ENCODE assay signal across 16 cellular contexts in the genomic region with DNA sequence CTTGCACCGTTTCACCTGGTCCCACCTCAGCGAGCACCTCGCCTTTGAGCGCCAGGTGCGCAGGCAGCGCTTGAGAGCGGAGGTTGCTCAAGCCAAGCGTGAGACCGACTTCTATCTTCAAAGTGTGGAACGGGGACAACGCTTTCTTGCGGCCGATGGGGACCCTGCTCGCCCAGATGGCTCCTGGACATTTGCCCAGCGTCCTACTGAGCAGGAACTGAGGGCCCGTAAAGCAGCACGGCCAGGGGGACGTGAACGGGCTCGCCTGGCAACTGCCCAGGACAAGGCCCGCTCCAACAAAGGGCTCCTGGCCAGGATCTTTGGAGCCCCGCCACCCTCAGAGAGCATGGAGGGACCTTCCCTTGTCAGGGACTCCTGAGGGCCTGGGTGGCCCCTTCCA. TPM values are rescaled to one million over a fixed set of nuclear protein-coding genes. Genes with fewer than 3 reads are reported as not detected.
DNase-seq lines count a peak whose midpoint lies in the region; ATAC-seq and TF ChIP-seq lines count a peak whose summit lies in the region.
"Had no signal": no experiment of that assay in that cellular context is flagged by ENCODE, and none has a peak within 500 bp of the region (broad histone marks: within the 10 kb centered on the region; RNA-seq: fewer than 3 reads in every experiment).

No MANE protein-coding gene starts in this region.

- DNase-seq in CD4-positive, alpha-beta memory T cell, result peak in 1 of 5 donors; percentile 33
- no peak for DNase-seq in endodermal cell
- DNase-seq in activated effector memory CD4-positive, alpha-beta T cell treated with anti-CD3 and anti-CD28 coated beads, Interleukin-2, amount 50 U/mL, for 16 hours, result no peak
- no peak for DNase-seq in activated CD4-positive, alpha-beta T cell treated with anti-CD3 and anti-CD28 coated beads for 1 hour
- DNase-seq: activated effector memory CD4-positive, alpha-beta T cell treated with Interleukin-2 at 50 U/mL for 16 hours; cerebellar nuclear complex; H9; KG1; naive B cell; RPMI8226; stomach had no signal

- H3K9ac ChIP-seq in HUES64 (ENCODE audit: low read depth, low read length) (no peak overlapping the region), endodermal cell (ENCODE audit: extremely low read depth, low read length, poor library complexity, severe bottlenecking) (no peak overlapping the region), parathyroid adenoma (no peak overlapping the region)

- POLR2A ChIA-PET in CD4-positive, alpha-beta memory T cell (lab: Charles Lee; ENCODE audit: partially characterized antibody), result interaction anchor here (1.4 kb wide), 1 partner anchor 441 kb away, joined by 5 read pairs; a partner anchor contains a TSS

- no peak for ATAC-seq in HG03097 (IDR thresholded peaks at IDR 0.05; ENCODE audit: low FRiP score, unreplicated experiment)
- ATAC-seq: WTC11 had no signal

- TF ChIP-seq CTCF in endodermal cell (conservative IDR thresholded peaks at IDR 0.05), result no peak
- no peak for TF ChIP-seq CTCF in parathyroid adenoma (IDR thresholded peaks at IDR 0.05)

- CTCF ChIA-PET in CD4-positive, alpha-beta memory T cell (lab: Charles Lee; ENCODE audit: partially characterized antibody), result no interaction called here

- no peak overlapping the region for H2AFZ ChIP-seq in parathyroid adenoma

- no peaks in the 10 kb centered on the region for H3K79me2 ChIP-seq in parathyroid adenoma

- peaks cover 11 to 26% of the 10 kb centered on the region in 2 donors for H3K36me3 Mint-ChIP-seq in CD4-positive, alpha-beta memory T cell
- peaks cover 15% of the 10 kb centered on the region for H3K36me3 Mint-ChIP-seq in endodermal cell (ENCODE audit: low read depth)

- H3K4me3 Mint-ChIP-seq in CD4-positive, alpha-beta memory T cell, result peak overlapping the region in 2 of 8 donors; percentile 72 to 82
- H3K4me3 Mint-ChIP-seq in endodermal cell, result no peak overlapping the region
- H3K4me3 Mint-ChIP-seq: H9, WTC11 had no signal

- H3K4me1 Mint-ChIP-seq in CD4-positive, alpha-beta memory T cell, result peaks cover 0 to 16% (median 8%) of the 10 kb centered on the region in 4 donors
- peaks cover 7% of the 10 kb centered on the region for H3K4me1 Mint-ChIP-seq in endodermal cell

- H3K27ac Mint-ChIP-seq in CD4-positive, alpha-beta memory T cell, result peak overlapping the region in 5 of 7 donors; percentile 80 to 92 (median 88)
- H3K27ac Mint-ChIP-seq in endodermal cell, result no peak overlapping the region
- H3K27ac Mint-ChIP-seq: WTC11 had no signal

- H3K27me3 ChIP-seq in CD4-positive, alpha-beta memory T cell (ENCODE audit: insufficient read depth, low read length), result no peaks in the 10 kb centered on the region
- H3K27me3 ChIP-seq in HUES64 (ENCODE audit: insufficient read depth, low read length) (no peaks in the 10 kb centered on the region; the same call in 1 of the 2 replicates), endodermal cell (ENCODE audit: control insufficient read depth, insufficient read depth, low read length, poor library complexity, severe bottlenecking) (peaks cover 4% of the 10 kb centered on the region), parathyroid adenoma (ENCODE audit: control insufficient read depth, insufficient read depth, low read length) (no peaks in the 10 kb centered on the region)

- peaks cover 8 to 14% of the 10 kb centered on the region in 2 donors for H3K27me3 Mint-ChIP-seq in CD4-positive, alpha-beta memory T cell
- H3K27me3 Mint-ChIP-seq in endodermal cell (ENCODE audit: insufficient read depth), result peaks cover 6% of the 10 kb centered on the region

- H3K4me1 ChIP-seq in CD4-positive, alpha-beta memory T cell (ENCODE audit: insufficient read depth, low read length), result peaks cover 24% of the 10 kb centered on the region
- H3K4me1 ChIP-seq in HUES64 (ENCODE audit: insufficient read depth, low read length), result 0 out of 2 replicates have a peak, but pooled peaks cover 2% of the 10 kb centered on the region
- H3K4me1 ChIP-seq in endodermal cell (ENCODE audit: control insufficient read depth, insufficient read depth, low read length), result no peaks in the 10 kb centered on the region
- peaks cover 3% of the 10 kb centered on the region for H3K4me1 ChIP-seq in parathyroid adenoma

- H3K9me3 ChIP-seq in CD4-positive, alpha-beta memory T cell (ENCODE audit: control insufficient read depth in 1 of 2, low read length in 2 of 2), result no peaks in the 10 kb centered on the region
- H3K9me3 ChIP-seq in HUES64 (ENCODE audit: insufficient read depth, low read depth, low read length) (no peaks in the 10 kb centered on the region), endodermal cell (ENCODE audit: control insufficient read depth, low read length) (no peaks in the 10 kb centered on the region), parathyroid adenoma (ENCODE audit: control insufficient read depth, low read length) (no peaks in the 10 kb centered on the region)
- H3K9me3 ChIP-seq: esophagus muscularis mucosa, stomach had no signal

- peak overlapping the region; percentile 90 for H3K4me2 ChIP-seq in parathyroid adenoma (ENCODE audit: low read length)

- peak overlapping the region; percentile 91 for H3K27ac ChIP-seq in CD4-positive, alpha-beta memory T cell (ENCODE audit: low read depth, low read length)
- H3K27ac ChIP-seq in HUES64 (ENCODE audit: low read depth, low read length), result no peak overlapping the region
- H3K27ac ChIP-seq in endodermal cell (ENCODE audit: low read depth, low read length), result no peak overlapping the region
- no peak overlapping the region for H3K27ac ChIP-seq in parathyroid adenoma

- H3K36me3 ChIP-seq in CD4-positive, alpha-beta memory T cell (ENCODE audit: insufficient read depth, low read length), result peaks cover 22% of the 10 kb centered on the region
- H3K36me3 ChIP-seq in HUES64 (ENCODE audit: insufficient read depth, low read length) (peaks cover 21% of the 10 kb centered on the region), endodermal cell (ENCODE audit: control insufficient read depth, insufficient read depth, low read length) (peaks cover 14% of the 10 kb centered on the region), parathyroid adenoma (ENCODE audit: control insufficient read depth, insufficient read depth, low read length) (no peaks in the 10 kb centered on the region)

- no peaks in the 10 kb centered on the region for H3K9me3 Mint-ChIP-seq in CD4-positive, alpha-beta memory T cell
- H3K9me3 Mint-ChIP-seq in endodermal cell, result no peaks in the 10 kb centered on the region
- H3K9me3 Mint-ChIP-seq: H9, naive B cell, WTC11 had no signal

- no peak overlapping the region for H3K4me3 ChIP-seq in CD4-positive, alpha-beta memory T cell (ENCODE audit: low read length in 2 of 2)
- H3K4me3 ChIP-seq in HUES64 (ENCODE audit: low read length) (peak overlapping the region; percentile 87; the same call in 1 of the 2 replicates), endodermal cell (ENCODE audit: low read length) (peak overlapping the region; percentile 95), parathyroid adenoma (ENCODE audit: low read depth, low read length) (no peak overlapping the region)

- intact Hi-C loops in CD4-positive, alpha-beta memory T cell (cut with micrococcal nuclease), result loop anchor here (10.0 kb wide), 1 partner anchor 1297 kb away; a partner anchor contains a TSS

- WGBS in HUES64, result 95% methylated on average over 22 of the region's 22 CpGs
- 95 to 96% methylated on average over 13 to 22 of the region's 22 CpGs for WGBS in endodermal cell (ENCODE audit: insufficient coverage in 1 of 2, insufficient read length in 1 of 2), 2 experiments

RNA-seq across cellular contexts. Expression of a gene that starts 1.5 kb away (rescaled TPM):
- 10 to 100 TPM; 33.5 to 34.8 TPM for total RNA-seq in CD4-positive, alpha-beta memory T cell
- 10 to 100 TPM; 50.0 to 63.9 TPM for polyA plus RNA-seq in CD4-positive, alpha-beta memory T cell
- polyA plus RNA-seq in HUES64 (2013, experiment 1 of 2), result 17.3 TPM
- 19.7 TPM for polyA plus RNA-seq in HUES64 (2013, experiment 2 of 2)
- 10 to 100 TPM; 19.7 to 22.6 TPM for total RNA-seq in endodermal cell
- 19.8 TPM for polyA plus RNA-seq in endodermal cell (2013, experiment 1 of 2)
- polyA plus RNA-seq in endodermal cell (2013, experiment 2 of 2), result 18.5 TPM

Comparison
In these comparisons a context has a peak if more than half of its experiments do, and no peak if none do; other contexts are left out.
1. H3K4me3 ChIP-seq: peak in HUES64 (single experiment) and endodermal cell (single experiment); none in CD4-positive, alpha-beta memory T cell (0 of 2) and parathyroid adenoma (single experiment).